In genomic region chr2:144376926-144377325, GRCh38 we compare ENCODE assay signal across 21 cellular contexts.
DNase-seq lines count a peak whose midpoint lies in the region; ATAC-seq lines count a peak whose summit lies in the region.
"Had no signal": no experiment of that assay in that cellular context is flagged by ENCODE, and none has a peak within 500 bp of the region (broad histone marks: within the 10 kb centered on the region; RNA-seq: fewer than 3 reads in every experiment).

No MANE protein-coding gene starts in this region.

- H3K4me1 Mint-ChIP-seq in activated naive CD4-positive, alpha-beta T cell treated with anti-CD3 and anti-CD28 coated beads, Interleukin-2, amount 50 U/mL, for 24 hours, result peaks cover 6% of the 10 kb centered on the region
- H3K4me1 Mint-ChIP-seq in stimulated activated naive B cell treated with anti-CD40 and anti-IgM and Interleukin-4, amounts not matched to agents 10 μg/mL and 1 μg/mL and 100 μg/mL, for 72 hours, result peaks cover 52 to 95% of the 10 kb centered on the region in 2 donors

- peak overlapping the region; percentile 8 for H2BK15ac ChIP-seq in mesendoderm (replicated peaks; ENCODE audit: low read depth)

- H3K4me1 ChIP-seq in adipocyte (ENCODE audit: control insufficient read depth, insufficient read depth, low read length) (peaks cover 41% of the 10 kb centered on the region), mesendoderm (ENCODE audit: control insufficient read depth, low read depth, low read length) (peaks cover 4% of the 10 kb centered on the region)
- H3K4me1 ChIP-seq: BE2C, Caco-2 had no signal

- H3K4me2 ChIP-seq in mesendoderm (ENCODE audit: low read length), result no peak overlapping the region

- no peaks in the 10 kb centered on the region for H3K27me3 ChIP-seq in adipocyte (replicated peaks; ENCODE audit: control insufficient read depth, insufficient read depth, low read length)
- H3K27me3 ChIP-seq in mesendoderm (ENCODE audit: insufficient read depth, low read length, poor library complexity), result no peaks in the 10 kb centered on the region
- H3K27me3 ChIP-seq: BE2C, SJSA1 had no signal

- no peak for DNase-seq in activated naive CD4-positive, alpha-beta T cell treated with Interleukin-2 at 50 U/mL for 16 hours
- DNase-seq in adipocyte (ENCODE audit: low read depth) (peak; percentile 19), mesendoderm (no peak), DMS153 (lab: John Stamatoyannopoulos, UW) (no peak), left cardiac atrium (no peak)
- DNase-seq in stimulated activated naive B cell treated with anti-CD40 and anti-IgM and Interleukin-4, amounts not matched to agents 10 μg/mL and 1 μg/mL and 100 μg/mL, for 72 hours, result peak; percentile 11
- DNase-seq: BE2C; Caco-2; CD4-positive, CD25-positive, alpha-beta regulatory T cell; H9; MM.1S; NCI-H1092 treated with DMSO at 0.1 percent for 48 hours; NCI-H146; NCI-H2029 treated with DMSO at 0.1 percent for 48 hours; NCI-H2171; NCI-H526 had no signal

- H3K36me3 ChIP-seq in adipocyte (ENCODE audit: control insufficient read depth, insufficient read depth, low read length, severe bottlenecking) (no peaks in the 10 kb centered on the region), mesendoderm (ENCODE audit: control insufficient read depth, insufficient read depth, low read length) (no peaks in the 10 kb centered on the region)
- H3K36me3 ChIP-seq: BE2C, SJSA1 had no signal

- H3K9me3 Mint-ChIP-seq in activated naive CD4-positive, alpha-beta T cell treated with anti-CD3 and anti-CD28 coated beads, Interleukin-2, amount 50 U/mL, for 24 hours, result no peaks in the 10 kb centered on the region
- H3K9me3 Mint-ChIP-seq in stimulated activated naive B cell treated with anti-CD40 and anti-IgM and Interleukin-4, amounts not matched to agents 10 μg/mL and 1 μg/mL and 100 μg/mL, for 72 hours, result peaks cover 0 to 4% of the 10 kb centered on the region in 2 donors
- H3K9me3 Mint-ChIP-seq: H9 had no signal

- peaks cover 9% of the 10 kb centered on the region for H3K27me3 Mint-ChIP-seq in activated naive CD4-positive, alpha-beta T cell treated with anti-CD3 and anti-CD28 coated beads, Interleukin-2, amount 50 U/mL, for 24 hours
- H3K27me3 Mint-ChIP-seq in stimulated activated naive B cell treated with anti-CD40 and anti-IgM and Interleukin-4, amounts not matched to agents 10 μg/mL and 1 μg/mL and 100 μg/mL, for 72 hours, result no peaks in the 10 kb centered on the region

- H3K27ac Mint-ChIP-seq in activated naive CD4-positive, alpha-beta T cell treated with anti-CD3 and anti-CD28 coated beads, Interleukin-2, amount 50 U/mL, for 24 hours, result peak overlapping the region; percentile 10
- H3K27ac Mint-ChIP-seq in stimulated activated naive B cell treated with anti-CD40 and anti-IgM and Interleukin-4, amounts not matched to agents 10 μg/mL and 1 μg/mL and 100 μg/mL, for 72 hours, result peak overlapping the region; percentile 66
- H3K27ac Mint-ChIP-seq: CD4-positive, CD25-positive, alpha-beta regulatory T cell; H9 had no signal

- intact Hi-C loops in left cardiac atrium (cut with DNase I), result no loop called here

- H3K79me2 ChIP-seq in mesendoderm (ENCODE audit: control insufficient read depth, insufficient read depth, low read length), result no peaks in the 10 kb centered on the region

- H2BK5ac ChIP-seq in mesendoderm (ENCODE audit: low read length), result no peak overlapping the region

- H3K79me1 ChIP-seq in mesendoderm (ENCODE audit: low read length), result no peaks in the 10 kb centered on the region

- no peak overlapping the region for H3K18ac ChIP-seq in mesendoderm (ENCODE audit: low read length)

- no peak overlapping the region for H3K4me3 ChIP-seq in adipocyte (ENCODE audit: low read length)
- no peak overlapping the region for H3K4me3 ChIP-seq in mesendoderm (ENCODE audit: low read length)
- H3K4me3 ChIP-seq: SJSA1 had no signal

- H3K9me3 ChIP-seq in adipocyte (ENCODE audit: control insufficient read depth, low read length), result no peaks in the 10 kb centered on the region
- H3K9me3 ChIP-seq: BE2C, Caco-2, SJSA1 had no signal

- no peak overlapping the region for H3K9ac ChIP-seq in adipocyte (ENCODE audit: low read length)
- H3K9ac ChIP-seq in mesendoderm (ENCODE audit: low read length), result no peak overlapping the region

- H3K56ac ChIP-seq in mesendoderm (ENCODE audit: low read length), result no peak overlapping the region

- no peak overlapping the region for H4K5ac ChIP-seq in mesendoderm (ENCODE audit: low read length)

- H3K27ac ChIP-seq in mesendoderm (ENCODE audit: low read depth, low read length), result no peak overlapping the region
- H3K27ac ChIP-seq: 22Rv1, SJSA1 had no signal

- H3K4me3 Mint-ChIP-seq in activated naive CD4-positive, alpha-beta T cell treated with anti-CD3 and anti-CD28 coated beads, Interleukin-2, amount 50 U/mL, for 24 hours, result no peak overlapping the region
- peak overlapping the region in 1 of 2 donors; percentile 10 for H3K4me3 Mint-ChIP-seq in stimulated activated naive B cell treated with anti-CD40 and anti-IgM and Interleukin-4, amounts not matched to agents 10 μg/mL and 1 μg/mL and 100 μg/mL, for 72 hours
- H3K4me3 Mint-ChIP-seq: CD4-positive, CD25-positive, alpha-beta regulatory T cell; H9 had no signal

- no peak overlapping the region for H4K8ac ChIP-seq in mesendoderm (ENCODE audit: low read depth, low read length)

- H3K4ac ChIP-seq in mesendoderm (ENCODE audit: low read depth, low read length), result no peak overlapping the region

- no peak overlapping the region for H3K23ac ChIP-seq in mesendoderm (ENCODE audit: low read length)

- no peak overlapping the region for H2AK5ac ChIP-seq in mesendoderm (ENCODE audit: low read length)

- H2BK120ac ChIP-seq in mesendoderm (ENCODE audit: low read depth, low read length), result no peak overlapping the region

- ATAC-seq in stimulated activated naive B cell treated with anti-CD40 and anti-IgM and Interleukin-4, amounts not matched to agents 10 μg/mL and 1 μg/mL and 100 μg/mL, for 72 hours (replicated peaks), result no peak
- no peak for ATAC-seq in GM21360 (IDR thresholded peaks at IDR 0.05; ENCODE audit: unreplicated experiment)
- ATAC-seq in left cardiac atrium, result no peak
- ATAC-seq: Panc1 had no signal

- H3K36me3 Mint-ChIP-seq in activated naive CD4-positive, alpha-beta T cell treated with anti-CD3 and anti-CD28 coated beads, Interleukin-2, amount 50 U/mL, for 24 hours, result no peaks in the 10 kb centered on the region
- peaks cover 2 to 3% of the 10 kb centered on the region in 2 donors for H3K36me3 Mint-ChIP-seq in stimulated activated naive B cell treated with anti-CD40 and anti-IgM and Interleukin-4, amounts not matched to agents 10 μg/mL and 1 μg/mL and 100 μg/mL, for 72 hours
- H3K36me3 Mint-ChIP-seq: CD4-positive, CD25-positive, alpha-beta regulatory T cell had no signal

- WGBS in mesendoderm (ENCODE audit: extremely low coverage, insufficient coverage, low lambda C conversion rate), result no CpG with 5 or more reads among the region's 2 CpGs

Comparison
In these comparisons a context has a peak if more than half of its experiments do, and no peak if none do; other contexts are left out.
1. DNase-seq: peak in adipocyte (single experiment) and stimulated activated naive B cell treated with anti-CD40 and anti-IgM and Interleukin-4, amounts not matched to agents 10 μg/mL and 1 μg/mL and 100 μg/mL, for 72 hours (single experiment); none in activated naive CD4-positive, alpha-beta T cell treated with Interleukin-2 at 50 U/mL for 16 hours (single experiment), mesendoderm (single experiment), DMS153 (single experiment) and left cardiac atrium (single experiment).